ENCODE assay signal across 8 cellular contexts in genomic region chr1:248906741-248907661, GRCh38. TPM values are rescaled to one million over a fixed set of nuclear protein-coding genes. Genes with fewer than 3 reads are reported as not detected.
DNase-seq lines count a peak whose midpoint lies in the region; ATAC-seq, FAIRE-seq and TF ChIP-seq lines count a peak whose summit lies in the region.

No MANE protein-coding gene starts in this region.

- DNase-seq in stimulated activated naive CD8-positive, alpha-beta T cell treated with anti-CD3 and anti-CD28 coated beads, Interleukin-15, Interleukin-2, amounts not matched to agents 100 U/mL and 50 U/mL, for 24 hours = no peak
- DNase-seq in amniotic epithelial cell (ENCODE audit: low read depth) (peak; percentile 43), keratinocyte (ENCODE audit: low read depth, low spot score) (no peak), stomach (no peak), NCI-H2081 treated with DMSO at 0.1 percent for 48 hours (lab: John Stamatoyannopoulos, UW) (no peak), NCI-H345 treated with DMSO at 0.1 percent for 48 hours (lab: John Stamatoyannopoulos, UW; ENCODE audit: unreplicated experiment) (no peak)

- H3K9me3 Mint-ChIP-seq in stimulated activated naive CD8-positive, alpha-beta T cell treated with anti-CD3 and anti-CD28 coated beads, Interleukin-15, Interleukin-2, amounts not matched to agents 100 ng/mL and 50 ng/mL, for 24 hours = no peaks in the 10 kb centered on the region

- no peaks in the 10 kb centered on the region for H3K27me3 Mint-ChIP-seq in stimulated activated naive CD8-positive, alpha-beta T cell treated with anti-CD3 and anti-CD28 coated beads, Interleukin-15, Interleukin-2, amounts not matched to agents 100 ng/mL and 50 ng/mL, for 24 hours

- intact Hi-C loops in stomach (cut with DNase I; ENCODE audit: low total_unique reads) = no loop called here

- peaks cover 9% of the 10 kb centered on the region for H3K79me2 ChIP-seq in keratinocyte (ENCODE audit: control insufficient read depth, insufficient read depth, low read length)

- peaks cover 25% of the 10 kb centered on the region for H3K4me1 Mint-ChIP-seq in stimulated activated naive CD8-positive, alpha-beta T cell treated with anti-CD3 and anti-CD28 coated beads, Interleukin-15, Interleukin-2, amounts not matched to agents 100 ng/mL and 50 ng/mL, for 24 hours (ENCODE audit: low read depth)

- peak overlapping the region; percentile 79 for H3K9ac ChIP-seq in keratinocyte (ENCODE audit: control insufficient read depth, extremely low read depth, insufficient read depth, low read length)

- no peak for TF ChIP-seq EP300 in stomach (IDR thresholded peaks at IDR 0.05)

- no peaks in the 10 kb centered on the region for H4K20me1 ChIP-seq in keratinocyte (ENCODE audit: control insufficient read depth, extremely low read depth, insufficient read depth, low read length)

- dilution Hi-C loops in keratinocyte (cut with MboI; ENCODE audit: extremely low pct_ligation_motif_present, low sequenced_read_pairs) = no loop called here

- TF ChIP-seq CTCF in keratinocyte (optimal IDR thresholded peaks at IDR 0.05 in 1 of 3, IDR thresholded peaks at IDR 0.05 in 1 of 3, conservative IDR thresholded peaks at IDR 0.05 in 1 of 3; ENCODE audit: extremely low read depth in 1 of 3, insufficient read depth in 2 of 3, low read length in 3 of 3) (no peak), stomach (IDR thresholded peaks at IDR 0.05) (no peak)

- H3K4me3 ChIP-seq in keratinocyte (ENCODE audit: control insufficient read depth in 2 of 3, extremely low read depth in 1 of 3, insufficient read depth in 2 of 3, low read depth in 1 of 3, low read length in 3 of 3) (peak overlapping the region; percentile 53 to 76 (median 64)), stomach (peak overlapping the region; percentile 57 to 75 (median 62))

- peak overlapping the region; percentile 72 for H3K4me2 ChIP-seq in keratinocyte (ENCODE audit: control insufficient read depth, extremely low read depth, insufficient read depth, low read depth, low read length)

- H3K4me1 ChIP-seq in keratinocyte (ENCODE audit: control insufficient read depth, extremely low read depth, insufficient read depth, low read length) = peaks cover 6% of the 10 kb centered on the region
- peaks cover 11 to 33% (median 18%) of the 10 kb centered on the region in 4 donors for H3K4me1 ChIP-seq in stomach

- peak overlapping the region; percentile 78 for H3K27ac ChIP-seq in keratinocyte (ENCODE audit: control insufficient read depth, insufficient read depth, low read length)
- H3K27ac ChIP-seq in stomach = peak overlapping the region; percentile 88 to 97 (median 93)

- peak overlapping the region; percentile 92 for H3K4me3 Mint-ChIP-seq in stimulated activated naive CD8-positive, alpha-beta T cell treated with anti-CD3 and anti-CD28 coated beads, Interleukin-15, Interleukin-2, amounts not matched to agents 100 ng/mL and 50 ng/mL, for 24 hours

- no peak for TF ChIP-seq POLR2A in stomach (IDR thresholded peaks at IDR 0.05)

- no peaks in the 10 kb centered on the region for H3K9me1 ChIP-seq in keratinocyte (ENCODE audit: control insufficient read depth, extremely low read depth, insufficient read depth, low read length)

- 12 to 23% (median 15%) methylated on average over 14 to 19 of the region's 19 CpGs for WGBS in stomach, 5 donors

- no peak for FAIRE-seq in keratinocyte (lab: Jason Lieb, UNC)

- H3K27ac Mint-ChIP-seq in stimulated activated naive CD8-positive, alpha-beta T cell treated with anti-CD3 and anti-CD28 coated beads, Interleukin-15, Interleukin-2, amounts not matched to agents 100 ng/mL and 50 ng/mL, for 24 hours = peak overlapping the region; percentile 90

- H2AFZ ChIP-seq in keratinocyte (ENCODE audit: control insufficient read depth, low read length) = peak overlapping the region; percentile 94

- H3K27me3 ChIP-seq in keratinocyte (ENCODE audit: control insufficient read depth, extremely low read depth, insufficient read depth, low read length) = no peaks in the 10 kb centered on the region
- H3K27me3 ChIP-seq in stomach = no peaks in the 10 kb centered on the region

- no peak for ATAC-seq in stimulated activated naive CD8-positive, alpha-beta T cell treated with anti-CD3 and anti-CD28 coated beads, Interleukin-15, Interleukin-2, amounts not matched to agents 100 U/mL and 50 U/mL, for 24 hours
- ATAC-seq in HG03175 (IDR thresholded peaks at IDR 0.05; ENCODE audit: unreplicated experiment) = peak; percentile 24

- no peaks in the 10 kb centered on the region for H3K9me3 ChIP-seq in keratinocyte (ENCODE audit: control insufficient read depth, low read depth, low read length)
- H3K9me3 ChIP-seq in stomach = no peaks in the 10 kb centered on the region

- H3K36me3 Mint-ChIP-seq in stimulated activated naive CD8-positive, alpha-beta T cell treated with anti-CD3 and anti-CD28 coated beads, Interleukin-15, Interleukin-2, amounts not matched to agents 100 ng/mL and 50 ng/mL, for 24 hours (ENCODE audit: low read depth) = no peaks in the 10 kb centered on the region

- H3K36me3 ChIP-seq in keratinocyte (ENCODE audit: control insufficient read depth in 2 of 2, extremely low read depth in 1 of 2, insufficient read depth in 2 of 2, low read length in 2 of 2) (no peaks in the 10 kb centered on the region), stomach (peaks cover 0 to 5% (median 0%) of the 10 kb centered on the region in 4 donors)

RNA-seq across cellular contexts. Expression of gene PGBD2, which starts 1.0 kb away (rescaled TPM):
- polyA plus RNA-seq in keratinocyte (5.1 to 6.1 TPM (median 5.3 TPM) in 3 replicates), stomach (1 to 10 TPM; 2.1 to 5.6 (median 2.4) TPM)
- polyA plus RNA-seq in keratinocyte (2011; ENCODE audit: low read depth) = 4.4 TPM
- 1.6 and 2.5 TPM in 2 replicates for polyA plus RNA-seq in keratinocyte (2011; cell fraction: cytosol; rRNA removed)
- 11.7 and 13.1 TPM in 2 replicates for polyA plus RNA-seq in keratinocyte (2011; cell fraction: nucleus; rRNA removed)
- polyA plus RNA-seq in keratinocyte (2012; ENCODE audit: low replicate concordance) = 3.4 and 4.8 TPM in 2 replicates
- 2.4 to 7.9 TPM (median 6.9 TPM) in 3 replicates for polyA minus RNA-seq in keratinocyte
- polyA minus RNA-seq in keratinocyte (2011; cell fraction: cytosol; rRNA and poly(A)+ RNA removed) = 3.1 TPM
- 4.3 and 8.8 TPM in 2 replicates for polyA minus RNA-seq in keratinocyte (2011; cell fraction: nucleus; rRNA and poly(A)+ RNA removed)
- 10 to 100 TPM in 1 of 5 donors, 1 to 10 TPM in 4; 1.8 to 12.5 (median 5.9) TPM for total RNA-seq in stomach

RNA-seq across cellular contexts. Expression of gene ZNF692, which starts 48.1 kb away (rescaled TPM):
- polyA plus RNA-seq in keratinocyte (18.7 to 48.9 TPM (median 27.0 TPM) in 3 replicates), stomach (10 to 100 TPM; 28.4 to 98.0 (median 44.9) TPM)
- polyA plus RNA-seq in keratinocyte (2011; ENCODE audit: low read depth) = 7.4 TPM
- 11.4 TPM in 2 replicates for polyA plus RNA-seq in keratinocyte (2011; cell fraction: cytosol; rRNA removed)
- polyA plus RNA-seq in keratinocyte (2011; cell fraction: nucleus; rRNA removed) = 207 and 235 TPM in 2 replicates
- 17.6 and 43.9 TPM in 2 replicates for polyA plus RNA-seq in keratinocyte (2012; ENCODE audit: low replicate concordance)
- 12.8 to 14.5 TPM (median 13.8 TPM) in 3 replicates for polyA minus RNA-seq in keratinocyte
- 15.2 TPM for polyA minus RNA-seq in keratinocyte (2011; cell fraction: cytosol; rRNA and poly(A)+ RNA removed)
- 22.2 and 23.7 TPM in 2 replicates for polyA minus RNA-seq in keratinocyte (2011; cell fraction: nucleus; rRNA and poly(A)+ RNA removed)
- total RNA-seq in stomach = 100 to 1,000 TPM in 2 of 5 donors, 10 to 100 TPM in 2, 1 to 10 TPM in 1; 8.4 to 120 (median 87.5) TPM
